ENCODE assay signal across 1 cellular context in genomic region chr5:96243862-96244261, GRCh38.
TF ChIP-seq lines count a peak whose summit lies in the region.

No MANE protein-coding gene starts in this region.

TF ChIP-seq in SK-N-SH, 30 proteins besides CTCF, POLR2A, EP300 and RAD21 (continued from another document):
- TF ChIP-seq SIN3A (IDR thresholded peaks at IDR 0.05; ENCODE audit: borderline replicate concordance, low read depth, low read length), result no peak
- TF ChIP-seq FOXM1 (IDR thresholded peaks at IDR 0.05; ENCODE audit: low read depth), result no peak
- TF ChIP-seq USF1 (IDR thresholded peaks at IDR 0.05; ENCODE audit: borderline replicate concordance, low read depth), result no peak
- TF ChIP-seq GABPA (IDR thresholded peaks at IDR 0.05; ENCODE audit: low read depth), result no peak
